In genomic region chr12:61397668-61398067, GRCh38 we compare ENCODE assay signal across 19 cellular contexts.
DNase-seq lines count a peak whose midpoint lies in the region; FAIRE-seq and TF ChIP-seq lines count a peak whose summit lies in the region.
"Had no signal": no experiment of that assay in that cellular context is flagged by ENCODE, and none has a peak within 500 bp of the region (broad histone marks: within the 10 kb centered on the region; RNA-seq: fewer than 3 reads in every experiment).

No MANE protein-coding gene starts in this region.

- DNase-seq in M059J (ENCODE audit: low read depth) (peak; percentile 0), RWPE1 (ENCODE audit: low spot score) (peak; percentile 1), bronchial epithelial cell (ENCODE audit: low read depth) (peak; percentile 11), OCI-LY7 (ENCODE audit: low spot score) (no peak), Peyer's patch (no peak)
- DNase-seq in NK-92 treated with Interleukin-12 subunit alpha and Interleukin-12 subunit beta, amount 100 ng/mL, for 24 hours (lab: John Stamatoyannopoulos, UW), result no peak
- DNase-seq: AML-193; Caco-2; CD4-positive, alpha-beta T cell; GOT3; H7; HFFc6; IMR-90 had no signal

- H3K4me1 ChIP-seq in OCI-LY7 (ENCODE audit: insufficient read depth, low read length, poor library complexity, severe bottlenecking), result no peaks in the 10 kb centered on the region
- no peaks in the 10 kb centered on the region for H3K4me1 ChIP-seq in Peyer's patch
- H3K4me1 ChIP-seq: Caco-2 had no signal

- FAIRE-seq in bronchial epithelial cell (lab: Jason Lieb, UNC), result no peak
- FAIRE-seq: A204.1, D721Med, G401.6, GM12891 had no signal

- no peaks in the 10 kb centered on the region for H3K9me2 ChIP-seq in OCI-LY7 (ENCODE audit: insufficient read depth, low read length)

- CTCF ChIA-PET in RWPE1 (lab: Yijun Ruan, JAX), result no interaction called here
- CTCF ChIA-PET in OCI-LY7 (lab: Charles Lee; ENCODE audit: unreplicated experiment), result no interaction called here

- H3K9me3 ChIP-seq in OCI-LY7 (ENCODE audit: low read length) (no peaks in the 10 kb centered on the region), Peyer's patch (no peaks in the 10 kb centered on the region)
- H3K9me3 ChIP-seq: Caco-2 had no signal

- H3K4me2 ChIP-seq in OCI-LY7 (ENCODE audit: low read length), result no peak overlapping the region

- no peaks in the 10 kb centered on the region for H4K20me1 ChIP-seq in OCI-LY7 (ENCODE audit: insufficient read depth, low read length)

- H3K4me3 ChIP-seq in bronchial epithelial cell (ENCODE audit: low read depth, low read length) (no peak overlapping the region), OCI-LY7 (ENCODE audit: low read depth, low read length, poor library complexity, severe bottlenecking) (no peak overlapping the region), Peyer's patch (no peak overlapping the region)

- BruUV-seq in OCI-LY7 (replicated peaks; lab: Mats Ljungman, UMichigan), result no TSS peak

- no peaks in the 10 kb centered on the region for H3K79me2 ChIP-seq in OCI-LY7 (ENCODE audit: insufficient read depth, low read depth, low read length)

- no peak overlapping the region for H2AFZ ChIP-seq in OCI-LY7 (ENCODE audit: low read length)

- H3K36me3 ChIP-seq in bronchial epithelial cell (ENCODE audit: control insufficient read depth, insufficient read depth, low read length) (no peaks in the 10 kb centered on the region), OCI-LY7 (ENCODE audit: insufficient read depth, low read length) (no peaks in the 10 kb centered on the region), Peyer's patch (no peaks in the 10 kb centered on the region)

- no peak for TF ChIP-seq POLR2A in Peyer's patch (IDR thresholded peaks at IDR 0.05)

- no peak for TF ChIP-seq CTCF in RWPE1 (conservative IDR thresholded peaks at IDR 0.05; ENCODE audit: low read depth)
- TF ChIP-seq CTCF in bronchial epithelial cell (IDR thresholded peaks at IDR 0.05; ENCODE audit: insufficient read depth, low read length, severe bottlenecking), result no peak
- TF ChIP-seq CTCF in OCI-LY7 (conservative IDR thresholded peaks at IDR 0.05; ENCODE audit: low read length), result no peak
- TF ChIP-seq CTCF in Peyer's patch (IDR thresholded peaks at IDR 0.05), result no peak

- POLR2A ChIA-PET in RWPE1 (lab: Yijun Ruan, JAX; ENCODE audit: low non-redundant PET), result no interaction called here
- POLR2A ChIA-PET in OCI-LY7 (lab: Charles Lee), result no interaction called here

- H3K27ac ChIP-seq in RWPE1 (no peak overlapping the region), OCI-LY7 (ENCODE audit: low read depth, low read length, poor library complexity, severe bottlenecking) (no peak overlapping the region), Peyer's patch (no peak overlapping the region)
- H3K27ac ChIP-seq: C4-2B, HL-60 had no signal

- intact Hi-C loops in OCI-LY7 (cut with micrococcal nuclease; ENCODE audit: unreplicated experiment), result no loop called here

- H3K27me3 ChIP-seq in bronchial epithelial cell (ENCODE audit: control insufficient read depth, insufficient read depth, low read length) (no peaks in the 10 kb centered on the region), Peyer's patch (no peaks in the 10 kb centered on the region)

Comparison
In these comparisons a context has a peak if more than half of its experiments do, and no peak if none do; other contexts are left out.
1. DNase-seq: peak in M059J (single experiment), RWPE1 (single experiment) and bronchial epithelial cell (single experiment); none in OCI-LY7 (single experiment), Peyer's patch (0 of 3) and NK-92 treated with Interleukin-12 subunit alpha and Interleukin-12 subunit beta, amount 100 ng/mL, for 24 hours (single experiment).